ENCODE assay signal across 8 cellular contexts in the genomic region with DNA sequence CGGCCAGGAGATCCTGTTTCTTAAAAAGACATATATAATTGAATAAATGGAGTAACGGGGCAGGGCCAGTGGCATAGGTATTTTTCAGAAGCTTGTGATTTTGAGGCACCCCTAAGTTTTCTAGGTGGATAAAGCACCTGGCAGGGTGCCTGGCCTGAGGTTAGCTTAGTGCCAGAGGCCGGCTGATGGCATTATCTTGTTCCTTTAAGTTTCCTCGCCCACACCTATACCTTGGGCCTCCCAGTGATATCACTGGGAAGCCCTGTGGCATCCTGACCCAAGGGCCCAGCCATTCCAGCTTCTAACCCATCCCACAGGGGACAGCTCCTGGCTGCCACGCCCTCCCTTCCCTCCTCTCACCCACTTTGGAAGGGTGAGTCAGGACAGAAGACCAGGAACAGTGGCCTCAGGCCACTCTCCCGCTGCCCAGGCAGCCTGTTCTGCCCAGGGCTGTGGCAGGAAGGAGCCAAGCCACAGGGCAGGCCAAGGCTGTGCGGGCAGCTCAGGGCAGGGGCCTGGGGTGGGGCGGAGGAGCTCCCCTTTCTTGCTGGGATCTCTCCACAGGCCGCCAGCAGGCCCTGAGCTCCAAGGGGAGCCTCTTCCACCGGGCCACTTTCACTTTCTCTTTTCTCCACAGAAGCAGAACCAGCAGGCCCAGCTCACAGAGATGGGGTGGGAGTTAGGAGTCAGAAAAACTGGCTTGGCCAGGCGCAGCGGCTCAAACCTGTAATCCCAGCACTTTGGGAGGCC.
DNase-seq lines count a peak whose midpoint lies in the region; ATAC-seq and TF ChIP-seq lines count a peak whose summit lies in the region.

No MANE protein-coding gene starts in this region.

- H3K9me3 ChIP-seq in Peyer's patch (no peaks in the 10 kb centered on the region), adipocyte (ENCODE audit: control insufficient read depth, low read length) (no peaks in the 10 kb centered on the region), gastrocnemius medialis (no peaks in the 10 kb centered on the region)

- H3K4me1 ChIP-seq in Peyer's patch, result peaks cover 3 to 47% (median 17%) of the 10 kb centered on the region in 4 donors
- H3K4me1 ChIP-seq in adipocyte (ENCODE audit: control insufficient read depth, insufficient read depth, low read length), result peaks cover 61% of the 10 kb centered on the region
- peaks cover 54 to 55% of the 10 kb centered on the region in 2 donors for H3K4me1 ChIP-seq in gastrocnemius medialis

- TF ChIP-seq POLR2A in Peyer's patch (IDR thresholded peaks at IDR 0.05), result peak; percentile 11 to 40
- TF ChIP-seq POLR2A in gastrocnemius medialis (IDR thresholded peaks at IDR 0.05), result peak; percentile 68 to 69

- in situ Hi-C loops in gastrocnemius medialis (cut with MboI; ENCODE audit: low sequenced_read_pairs in 4 of 4), result no loop called here

- DNase-seq in NCI-H2029 (lab: John Stamatoyannopoulos, UW) (peak; percentile 13), NCI-H2029 treated with DMSO at 0.1 percent for 48 hours (lab: John Stamatoyannopoulos, UW) (no peak), Peyer's patch (peak; percentile 66 to 82 (median 78)), adipocyte (ENCODE audit: low read depth) (peak; percentile 85), cardiac septum (ENCODE audit: low spot score) (peak; percentile 89), gastrocnemius medialis (peak; percentile 65 to 94)

- no peaks in the 10 kb centered on the region for H3K36me3 ChIP-seq in Peyer's patch
- H3K36me3 ChIP-seq in adipocyte (ENCODE audit: control insufficient read depth, insufficient read depth, low read length, severe bottlenecking), result no peaks in the 10 kb centered on the region
- H3K36me3 ChIP-seq in gastrocnemius medialis, result no peaks in the 10 kb centered on the region

- H3K27me3 ChIP-seq in Peyer's patch, result no peaks in the 10 kb centered on the region
- H3K27me3 ChIP-seq in adipocyte (replicated peaks; ENCODE audit: control insufficient read depth, insufficient read depth, low read length), result no peaks in the 10 kb centered on the region
- H3K27me3 ChIP-seq in gastrocnemius medialis, result no peaks in the 10 kb centered on the region

- H3K9ac ChIP-seq in adipocyte (ENCODE audit: low read length), result peak overlapping the region; percentile 88

- H3K27ac ChIP-seq in Peyer's patch (peak overlapping the region; percentile 82 to 94 (median 92)), gastrocnemius medialis (peak overlapping the region; percentile 96 to 99 (median 97))

- intact Hi-C loops in cardiac septum (cut with DNase I), result no loop called here
- intact Hi-C loops in gastrocnemius medialis (cut with DNase I; ENCODE audit: low total_unique reads), result loop anchor here (1.0 kb wide), 1 partner anchor 34 kb away; no protein-coding TSS in a partner anchor

- TF ChIP-seq CTCF in Peyer's patch (IDR thresholded peaks at IDR 0.05) (no peak), gastrocnemius medialis (IDR thresholded peaks at IDR 0.05 in 4 of 5, conservative IDR thresholded peaks at IDR 0.05 in 1 of 5) (no peak)

- H3K4me3 ChIP-seq in Peyer's patch (peak overlapping the region in 3 of 4 donors; percentile 31 to 42 (median 41)), adipocyte (ENCODE audit: low read length) (peak overlapping the region; percentile 70), gastrocnemius medialis (peak overlapping the region; percentile 37 to 47 (median 44))

- ATAC-seq in gastrocnemius medialis, result peak; percentile 68 to 73
- no peak for ATAC-seq in GM21825 (IDR thresholded peaks at IDR 0.05; ENCODE audit: unreplicated experiment)
- no peak for ATAC-seq in GM18520 (IDR thresholded peaks at IDR 0.05; ENCODE audit: unreplicated experiment)

Comparison
In these comparisons a context has a peak if more than half of its experiments do, and no peak if none do; other contexts are left out.
1. ATAC-seq: peak in gastrocnemius medialis (2 of 2); none in GM21825 (single experiment) and GM18520 (single experiment).
2. Peak in every context shown above with its lines, with median percentiles within 50 percentile points of each other: H3K4me3 ChIP-seq.